ENCODE assay signal across 1 cellular context in the genomic region with DNA sequence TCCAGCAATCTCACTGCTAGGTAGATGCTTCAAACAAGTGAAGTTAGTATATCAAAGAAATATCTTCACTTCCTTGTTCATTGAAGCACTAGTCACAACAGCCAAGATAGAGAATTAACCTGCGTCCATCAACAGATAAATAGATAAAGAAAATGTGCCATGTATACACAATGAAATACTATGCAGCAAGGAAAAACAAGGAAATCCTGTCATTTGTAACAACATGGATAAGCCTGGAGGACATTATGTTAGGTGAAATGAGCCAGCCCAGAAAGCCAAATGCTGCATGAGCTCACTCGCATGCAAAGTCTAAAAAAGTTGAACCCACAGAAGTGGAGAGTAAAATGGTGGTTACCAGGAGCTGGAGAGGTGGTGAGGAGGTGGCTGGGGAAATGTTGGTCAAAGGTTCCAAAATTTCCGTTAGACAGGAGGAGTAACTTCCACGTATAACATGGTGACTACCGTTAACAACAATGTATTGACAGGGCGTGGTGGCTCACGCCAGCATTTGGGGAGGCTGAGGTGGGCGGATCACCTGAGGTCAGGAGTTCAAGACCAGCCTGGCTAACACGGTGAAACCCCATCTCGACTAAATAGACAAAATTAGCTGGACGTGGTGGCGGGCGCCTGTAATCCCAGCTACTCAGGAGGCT.
TF ChIP-seq lines count a peak whose summit lies in the region.

No MANE protein-coding gene starts in this region.

TF ChIP-seq in K562, 482 proteins besides CTCF, POLR2A, EP300 and RAD21 (continued from another document):
- TF ChIP-seq, protein P1, sequence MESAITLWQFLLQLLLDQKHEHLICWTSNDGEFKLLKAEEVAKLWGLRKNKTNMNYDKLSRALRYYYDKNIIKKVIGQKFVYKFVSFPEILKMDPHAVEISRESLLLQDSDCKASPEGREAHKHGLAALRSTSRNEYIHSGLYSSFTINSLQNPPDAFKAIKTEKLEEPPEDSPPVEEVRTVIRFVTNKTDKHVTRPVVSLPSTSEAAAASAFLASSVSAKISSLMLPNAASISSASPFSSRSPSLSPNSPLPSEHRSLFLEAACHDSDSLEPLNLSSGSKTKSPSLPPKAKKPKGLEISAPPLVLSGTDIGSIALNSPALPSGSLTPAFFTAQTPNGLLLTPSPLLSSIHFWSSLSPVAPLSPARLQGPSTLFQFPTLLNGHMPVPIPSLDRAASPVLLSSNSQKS (CRISPR knock-in tag; IDR thresholded peaks at IDR 0.05) = no peak
- TF ChIP-seq ZNF655 (CRISPR knock-in tag; IDR thresholded peaks at IDR 0.05) = no peak
